ENCODE assay signal across 25 cellular contexts in genomic region chr2:135230150-135230549, GRCh38.
DNase-seq lines count a peak whose midpoint lies in the region; ATAC-seq and TF ChIP-seq lines count a peak whose summit lies in the region.
"Had no signal": no experiment of that assay in that cellular context is flagged by ENCODE, and none has a peak within 500 bp of the region (broad histone marks: within the 10 kb centered on the region; RNA-seq: fewer than 3 reads in every experiment).

No MANE protein-coding gene starts in this region.

- H3K4me3 ChIP-seq in dorsolateral prefrontal cortex = no peak overlapping the region
- H3K4me3 ChIP-seq in neural cell (ENCODE audit: low read length) = peak overlapping the region; percentile 31
- H3K4me3 ChIP-seq: BLaER1 treated with 17β-estradiol and CSF1 and Interleukin-3, amounts not matched to agents 10 nM and 100 nM; HAP-1; SJCRH30 had no signal

- ATAC-seq in SK-N-SH treated with all-trans-retinoic acid at 6 μM for 48 hours (peak; percentile 74), GM18517 (IDR thresholded peaks at IDR 0.05; ENCODE audit: unreplicated experiment) (no peak)
- ATAC-seq: PC-3, Right ventricle myocardium inferior had no signal

- H3K79me2 ChIP-seq in neural cell (replicated peaks; ENCODE audit: insufficient read depth, low read length) = no peaks in the 10 kb centered on the region

- H3F3A ChIP-seq in neural cell (ENCODE audit: insufficient read depth, low read length, poor library complexity, severe bottlenecking) = peaks cover 3% of the 10 kb centered on the region

- H3K27me3 ChIP-seq in dorsolateral prefrontal cortex (no peaks in the 10 kb centered on the region), neural cell (ENCODE audit: insufficient read depth, low read depth, low read length) (no peaks in the 10 kb centered on the region)
- H3K27me3 ChIP-seq: BLaER1 treated with 17β-estradiol and CSF1 and Interleukin-3, amounts not matched to agents 10 nM and 100 nM; SJCRH30 had no signal

- H3K9me2 ChIP-seq in neural cell (ENCODE audit: insufficient read depth, low read length) = peaks cover 3% of the 10 kb centered on the region

- H4K20me1 ChIP-seq in neural cell (ENCODE audit: insufficient read depth) = no peaks in the 10 kb centered on the region
- H4K20me1 ChIP-seq: BLaER1 treated with 17β-estradiol and CSF1 and Interleukin-3, amounts not matched to agents 10 nM and 100 nM had no signal

- no peaks in the 10 kb centered on the region for H3K9me3 ChIP-seq in neural cell (ENCODE audit: low read length)
- H3K9me3 ChIP-seq: HAP-1, SJCRH30 had no signal

- TF ChIP-seq EP300 in neural cell (conservative IDR thresholded peaks at IDR 0.05; ENCODE audit: poor library complexity, severe bottlenecking) = peak; percentile 98

- TF ChIP-seq CTCF in dorsolateral prefrontal cortex (IDR thresholded peaks at IDR 0.05 in 54 of 56, conservative IDR thresholded peaks at IDR 0.05 in 2 of 56; ENCODE audit: low read depth in 1 of 56, partially characterized antibody in 56 of 56) (no peak), neural cell (IDR thresholded peaks at IDR 0.05; ENCODE audit: poor library complexity, severe bottlenecking) (no peak)

- H3K4me2 ChIP-seq in neural cell (ENCODE audit: low read length) = peak overlapping the region; percentile 25
- H3K4me2 ChIP-seq: BLaER1 treated with 17β-estradiol and CSF1 and Interleukin-3, amounts not matched to agents 10 nM and 100 nM had no signal

- no peak overlapping the region for H2AFZ ChIP-seq in neural cell (ENCODE audit: low read depth, low read length)

- H3K36me3 ChIP-seq in neural cell (ENCODE audit: insufficient read depth, low read length) = no peaks in the 10 kb centered on the region
- H3K36me3 ChIP-seq: HAP-1, SJCRH30 had no signal

- peak; percentile 24 for TF ChIP-seq RAD21 in neural cell (conservative IDR thresholded peaks at IDR 0.05)

- peak overlapping the region in 35 of 59 donors; percentile 1 to 73 (median 44) for H3K27ac ChIP-seq in dorsolateral prefrontal cortex
- H3K27ac ChIP-seq in neural cell (ENCODE audit: low read length) = peak overlapping the region; percentile 72
- H3K27ac ChIP-seq: BLaER1 treated with 17β-estradiol and CSF1 and Interleukin-3, amounts not matched to agents 10 nM and 100 nM; SJCRH30 had no signal

- intact Hi-C loops in dorsolateral prefrontal cortex (cut with DNase I) = no loop called here

- H3K9ac ChIP-seq in neural cell (ENCODE audit: low read length) = no peak overlapping the region
- H3K9ac ChIP-seq: BLaER1 treated with 17β-estradiol and CSF1 and Interleukin-3, amounts not matched to agents 10 nM and 100 nM had no signal

- DNase-seq in dorsolateral prefrontal cortex (no peak), NCI-H345 (lab: John Stamatoyannopoulos, UW) (no peak), DMS79 (lab: John Stamatoyannopoulos, UW) (no peak), NCI-H2081 treated with DMSO at 0.1 percent for 48 hours (lab: John Stamatoyannopoulos, UW) (no peak)
- DNase-seq: CD4-positive, alpha-beta T cell; COR-L47; DMS53; GOT3; HFFc6; Karpas-422; NCI-H1092; NCI-H1417 treated with DMSO at 0.1 percent for 48 hours; NCI-H187; NCI-H2171 treated with DMSO at 0.1 percent for 48 hours; NCI-H524; NCI-H774; NK-92 treated with Interleukin-12 subunit alpha and Interleukin-12 subunit beta, amount 100 ng/mL, for 24 hours; PC-3; SJCRH30 had no signal

TF ChIP-seq in SK-N-SH treated with all-trans-retinoic acid at 6 μM for 48 hours, 23 proteins besides CTCF, POLR2A, EP300 and RAD21:
- TF ChIP-seq ZFP30 (CRISPR knock-in tag; IDR thresholded peaks at IDR 0.05) (no peak), ISL1 (CRISPR knock-in tag; IDR thresholded peaks at IDR 0.05) (peak; percentile 58)

TF ChIP-seq in neural cell, 6 proteins besides CTCF, POLR2A, EP300 and RAD21:
- peak; percentile 15 for TF ChIP-seq SMC3 (conservative IDR thresholded peaks at IDR 0.05; ENCODE audit: poor library complexity)
- no peak for TF ChIP-seq MXI1 (conservative IDR thresholded peaks at IDR 0.05; ENCODE audit: poor library complexity, severe bottlenecking)
- TF ChIP-seq TAF1 (IDR thresholded peaks at IDR 0.05; ENCODE audit: low read depth) = no peak
- no peak for TF ChIP-seq EZH2 (IDR thresholded peaks at IDR 0.05; ENCODE audit: borderline replicate concordance, insufficient read depth, low read length, poor library complexity, severe bottlenecking)
- TF ChIP-seq, protein P1, sequence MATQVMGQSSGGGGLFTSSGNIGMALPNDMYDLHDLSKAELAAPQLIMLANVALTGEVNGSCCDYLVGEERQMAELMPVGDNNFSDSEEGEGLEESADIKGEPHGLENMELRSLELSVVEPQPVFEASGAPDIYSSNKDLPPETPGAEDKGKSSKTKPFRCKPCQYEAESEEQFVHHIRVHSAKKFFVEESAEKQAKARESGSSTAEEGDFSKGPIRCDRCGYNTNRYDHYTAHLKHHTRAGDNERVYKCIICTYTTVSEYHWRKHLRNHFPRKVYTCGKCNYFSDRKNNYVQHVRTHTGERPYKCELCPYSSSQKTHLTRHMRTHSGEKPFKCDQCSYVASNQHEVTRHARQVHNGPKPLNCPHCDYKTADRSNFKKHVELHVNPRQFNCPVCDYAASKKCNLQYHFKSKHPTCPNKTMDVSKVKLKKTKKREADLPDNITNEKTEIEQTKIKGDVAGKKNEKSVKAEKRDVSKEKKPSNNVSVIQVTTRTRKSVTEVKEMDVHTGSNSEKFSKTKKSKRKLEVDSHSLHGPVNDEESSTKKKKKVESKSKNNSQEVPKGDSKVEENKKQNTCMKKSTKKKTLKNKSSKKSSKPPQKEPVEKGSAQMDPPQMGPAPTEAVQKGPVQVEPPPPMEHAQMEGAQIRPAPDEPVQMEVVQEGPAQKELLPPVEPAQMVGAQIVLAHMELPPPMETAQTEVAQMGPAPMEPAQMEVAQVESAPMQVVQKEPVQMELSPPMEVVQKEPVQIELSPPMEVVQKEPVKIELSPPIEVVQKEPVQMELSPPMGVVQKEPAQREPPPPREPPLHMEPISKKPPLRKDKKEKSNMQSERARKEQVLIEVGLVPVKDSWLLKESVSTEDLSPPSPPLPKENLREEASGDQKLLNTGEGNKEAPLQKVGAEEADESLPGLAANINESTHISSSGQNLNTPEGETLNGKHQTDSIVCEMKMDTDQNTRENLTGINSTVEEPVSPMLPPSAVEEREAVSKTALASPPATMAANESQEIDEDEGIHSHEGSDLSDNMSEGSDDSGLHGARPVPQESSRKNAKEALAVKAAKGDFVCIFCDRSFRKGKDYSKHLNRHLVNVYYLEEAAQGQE (IDR thresholded peaks at IDR 0.05; ENCODE audit: borderline replicate concordance) = peak; percentile 95
- peak; percentile 87 for TF ChIP-seq POLR2AphosphoS5 (IDR thresholded peaks at IDR 0.05)
